ENCODE assay signal across 22 cellular contexts in genomic region chrX:111262086-111262485, GRCh38. TPM values are rescaled to one million over a fixed set of nuclear protein-coding genes. Genes with fewer than 3 reads are reported as not detected.
DNase-seq lines count a peak whose midpoint lies in the region; ATAC-seq and TF ChIP-seq lines count a peak whose summit lies in the region.
"Had no signal": no experiment of that assay in that cellular context is flagged by ENCODE, and none has a peak within 500 bp of the region (broad histone marks: within the 10 kb centered on the region; RNA-seq: fewer than 3 reads in every experiment).

No MANE protein-coding gene starts in this region.

- TF ChIP-seq POLR2A in Peyer's patch (IDR thresholded peaks at IDR 0.05) = no peak

- no peaks in the 10 kb centered on the region for H3K4me1 Mint-ChIP-seq in HFFc6 (ENCODE audit: low read depth)
- peaks cover 7% of the 10 kb centered on the region for H3K4me1 Mint-ChIP-seq in neural progenitor cell
- H3K4me1 Mint-ChIP-seq in activated naive CD8-positive, alpha-beta T cell treated with anti-CD3 and anti-CD28 coated beads for 36 hours = no peaks in the 10 kb centered on the region
- H3K4me1 Mint-ChIP-seq: CD14-positive monocyte, IgD-negative memory B cell had no signal

- H3K4me3 ChIP-seq in AG10803 (ENCODE audit: low read length) (no peak overlapping the region), hepatocyte (no peak overlapping the region), neural progenitor cell (no peak overlapping the region), right atrium auricular region (no peak overlapping the region), Peyer's patch (no peak overlapping the region)
- H3K4me3 ChIP-seq: HAP-1 had no signal

- H3K27me3 Mint-ChIP-seq in HFFc6 (ENCODE audit: insufficient read depth) (no peaks in the 10 kb centered on the region), neural progenitor cell (ENCODE audit: insufficient read depth, low read depth) (peaks cover 2% of the 10 kb centered on the region)
- no peaks in the 10 kb centered on the region for H3K27me3 Mint-ChIP-seq in activated naive CD8-positive, alpha-beta T cell treated with anti-CD3 and anti-CD28 coated beads for 36 hours

- no peak for TF ChIP-seq CTCF in AG10803 (conservative IDR thresholded peaks at IDR 0.05; ENCODE audit: low read length)
- TF ChIP-seq CTCF in HFFc6 (IDR thresholded peaks at IDR 0.05) = no peak
- no peak for TF ChIP-seq CTCF in hepatocyte (IDR thresholded peaks at IDR 0.05; ENCODE audit: poor library complexity)
- TF ChIP-seq CTCF in neural progenitor cell (IDR thresholded peaks at IDR 0.05) = no peak
- TF ChIP-seq CTCF in right atrium auricular region (IDR thresholded peaks at IDR 0.05) = no peak
- TF ChIP-seq CTCF in Peyer's patch (IDR thresholded peaks at IDR 0.05) = no peak

- H3K79me2 ChIP-seq in hepatocyte = no peaks in the 10 kb centered on the region
- peaks cover 29% of the 10 kb centered on the region for H3K79me2 ChIP-seq in neural progenitor cell (ENCODE audit: low read depth)

- H3K27ac Mint-ChIP-seq in HFFc6 (no peak overlapping the region), neural progenitor cell (no peak overlapping the region)
- H3K27ac Mint-ChIP-seq in activated naive CD8-positive, alpha-beta T cell treated with anti-CD3 and anti-CD28 coated beads for 36 hours = no peak overlapping the region
- H3K27ac Mint-ChIP-seq: IgD-negative memory B cell had no signal

- 74% methylated on average over 3 of the region's 3 CpGs for WGBS in hepatocyte (ENCODE audit: low lambda C conversion rate, missing lambda C conversion rate)

- H3K27ac ChIP-seq in hepatocyte (no peak overlapping the region), neural progenitor cell (no peak overlapping the region), right atrium auricular region (no peak overlapping the region), Peyer's patch (no peak overlapping the region)
- H3K27ac ChIP-seq: HL-60 had no signal

- H3K4me3 Mint-ChIP-seq in HFFc6 = no peak overlapping the region
- no peak overlapping the region for H3K4me3 Mint-ChIP-seq in neural progenitor cell
- no peak overlapping the region for H3K4me3 Mint-ChIP-seq in activated naive CD8-positive, alpha-beta T cell treated with anti-CD3 and anti-CD28 coated beads for 36 hours
- H3K4me3 Mint-ChIP-seq: CD14-positive monocyte, IgD-negative memory B cell had no signal

- no peaks in the 10 kb centered on the region for H3K9me3 ChIP-seq in hepatocyte (ENCODE audit: low read depth)
- no peaks in the 10 kb centered on the region for H3K9me3 ChIP-seq in neural progenitor cell (ENCODE audit: low read depth)
- H3K9me3 ChIP-seq in right atrium auricular region = no peaks in the 10 kb centered on the region
- no peaks in the 10 kb centered on the region for H3K9me3 ChIP-seq in Peyer's patch
- H3K9me3 ChIP-seq: HAP-1 had no signal

- H3K9me2 ChIP-seq in hepatocyte (replicated peaks; ENCODE audit: insufficient read depth) = no peaks in the 10 kb centered on the region

- H3K9me3 Mint-ChIP-seq in HFFc6 (peaks cover 4% of the 10 kb centered on the region; the same call in 1 of the 2 replicates), neural progenitor cell (no peaks in the 10 kb centered on the region)
- no peaks in the 10 kb centered on the region for H3K9me3 Mint-ChIP-seq in activated naive CD8-positive, alpha-beta T cell treated with anti-CD3 and anti-CD28 coated beads for 36 hours
- H3K9me3 Mint-ChIP-seq: CD14-positive monocyte had no signal

- no peak overlapping the region for H3K9ac ChIP-seq in neural progenitor cell

- no peak for ATAC-seq in activated CD4-positive, CD25-positive, alpha-beta regulatory T cell treated with anti-CD3 and anti-CD28 coated beads, Interleukin-2, amount 50 U/mL, for 24 hours

- H3K27me3 ChIP-seq in hepatocyte = no peaks in the 10 kb centered on the region
- H3K27me3 ChIP-seq in neural progenitor cell = no peaks in the 10 kb centered on the region
- H3K27me3 ChIP-seq in right atrium auricular region = no peaks in the 10 kb centered on the region
- no peaks in the 10 kb centered on the region for H3K27me3 ChIP-seq in Peyer's patch

- no peaks in the 10 kb centered on the region for H3F3A ChIP-seq in neural progenitor cell (ENCODE audit: low read depth)

- H3K4me2 ChIP-seq in hepatocyte (no peak overlapping the region), neural progenitor cell (peak overlapping the region; percentile 33)

- H3K36me3 ChIP-seq in hepatocyte (replicated peaks; ENCODE audit: insufficient read depth, low read depth) (no peaks in the 10 kb centered on the region), neural progenitor cell (no peaks in the 10 kb centered on the region), right atrium auricular region (no peaks in the 10 kb centered on the region), Peyer's patch (no peaks in the 10 kb centered on the region)
- H3K36me3 ChIP-seq: HAP-1 had no signal

- DNase-seq in AG10803 (ENCODE audit: low read depth) (peak; percentile 58), HFFc6 (peak; percentile 0), hepatocyte (ENCODE audit: low spot score) (peak; percentile 16), neural progenitor cell (ENCODE audit: low spot score) (no peak), right atrium auricular region (ENCODE audit: low spot score) (no peak), Peyer's patch (no peak)
- DNase-seq in activated naive CD8-positive, alpha-beta T cell treated with anti-CD3 and anti-CD28 coated beads for 36 hours = no peak
- DNase-seq: DMS 273 treated with DMSO at 0.1 percent for 48 hours, EL, NCI-H1105 treated with DMSO at 0.1 percent for 48 hours, NCI-H1694 treated with DMSO at 0.1 percent for 48 hours, NCI-H2107, NCI-H526 treated with DMSO at 0.1 percent for 48 hours, OCI-M1, RPMI8226, SIG-M5 had no signal

- no peaks in the 10 kb centered on the region for H3K36me3 Mint-ChIP-seq in HFFc6 (ENCODE audit: low read depth)
- no peaks in the 10 kb centered on the region for H3K36me3 Mint-ChIP-seq in neural progenitor cell
- no peaks in the 10 kb centered on the region for H3K36me3 Mint-ChIP-seq in activated naive CD8-positive, alpha-beta T cell treated with anti-CD3 and anti-CD28 coated beads for 36 hours
- H3K36me3 Mint-ChIP-seq: CD14-positive monocyte, IgD-negative memory B cell had no signal

- H2AFZ ChIP-seq in hepatocyte (no peak overlapping the region), neural progenitor cell (replicated peaks) (no peak overlapping the region)

- H3K4me1 ChIP-seq in hepatocyte (ENCODE audit: insufficient read depth) (no peaks in the 10 kb centered on the region), neural progenitor cell (peaks cover 46% of the 10 kb centered on the region), right atrium auricular region (no peaks in the 10 kb centered on the region), Peyer's patch (no peaks in the 10 kb centered on the region)
- H3K4me1 ChIP-seq: HAP-1 had no signal

- no peaks in the 10 kb centered on the region for H4K20me1 ChIP-seq in hepatocyte (ENCODE audit: insufficient read depth, poor library complexity, severe bottlenecking)
- H4K20me1 ChIP-seq in neural progenitor cell (ENCODE audit: low read depth) = no peaks in the 10 kb centered on the region

RNA-seq across cellular contexts. Expression of gene CAPN6, which starts 8.2 kb away (rescaled TPM):
- not detected for total RNA-seq in HFFc6 (2021; fragmentation: NEBNext Ultra II Directional; extraction: Animal tissue kit (Norgen Biotek cat#: 25700))
- total RNA-seq in hepatocyte (24.4 and 25.8 TPM in 2 replicates), neural progenitor cell (ENCODE audit: low replicate concordance) (226 and 232 TPM in 2 replicates), right atrium auricular region (1 to 10 TPM; 1.5 to 2.2 TPM), Peyer's patch (under 1 TPM in 1 of 4 donors, not detected in 3; 0.35 TPM)
- polyA plus RNA-seq in hepatocyte = 22.2 and 22.9 TPM in 2 replicates
- not detected for total RNA-seq in activated naive CD8-positive, alpha-beta T cell treated with anti-CD3 and anti-CD28 coated beads for 36 hours
- total RNA-seq: LHCN-M2 had no signal
- polyA plus RNA-seq: CD14-positive monocyte, IgD-negative memory B cell had no signal

Comparison
In these comparisons a context has a peak if more than half of its experiments do, and no peak if none do; other contexts are left out.
1. DNase-seq: peak in AG10803 (single experiment), HFFc6 (single experiment) and hepatocyte (single experiment); none in neural progenitor cell (single experiment), activated naive CD8-positive, alpha-beta T cell treated with anti-CD3 and anti-CD28 coated beads for 36 hours (single experiment), right atrium auricular region (single experiment) and Peyer's patch (0 of 3).